In genomic region chr2:69565431-69565839, GRCh38 we compare ENCODE assay signal across 1 cellular context.
TF ChIP-seq lines count a peak whose summit lies in the region.

No MANE protein-coding gene starts in this region.

TF ChIP-seq in WTC11, 78 proteins besides CTCF, POLR2A, EP300 and RAD21 (continued from another document):
- TF ChIP-seq AFF4 (CRISPR knock-in tag; IDR thresholded peaks at IDR 0.05; ENCODE audit: borderline replicate concordance) = no peak
